In genomic region chr1:171644805-171645483, GRCh38 we compare ENCODE assay signal across 8 cellular contexts. TPM values are rescaled to one million over a fixed set of nuclear protein-coding genes. Genes with fewer than 3 reads are reported as not detected.
DNase-seq lines count a peak whose midpoint lies in the region; ATAC-seq and TF ChIP-seq lines count a peak whose summit lies in the region.

No MANE protein-coding gene starts in this region.

- no peak overlapping the region for H2BK5ac ChIP-seq in trophoblast cell (ENCODE audit: low read depth, low read length, poor library complexity)

- H3K4me1 Mint-ChIP-seq in CD8-positive, alpha-beta memory T cell, result peaks cover 6 to 10% (median 10%) of the 10 kb centered on the region in 3 donors
- peaks cover 4% of the 10 kb centered on the region for H3K4me1 Mint-ChIP-seq in activated naive CD4-positive, alpha-beta T cell treated with anti-CD3 and anti-CD28 coated beads for 36 hours (ENCODE audit: low read depth)

- H3K14ac ChIP-seq in trophoblast cell (ENCODE audit: low read length), result no peak overlapping the region

- H3K23ac ChIP-seq in trophoblast cell (ENCODE audit: low read length), result no peak overlapping the region

- no peak overlapping the region for H4K12ac ChIP-seq in trophoblast cell (ENCODE audit: low read depth, low read length)

- H4K91ac ChIP-seq in trophoblast cell (ENCODE audit: low read depth, low read length), result no peak overlapping the region

- H3K27me3 ChIP-seq in CD8-positive, alpha-beta memory T cell (ENCODE audit: insufficient read depth, low read length, poor library complexity, severe bottlenecking), result no peaks in the 10 kb centered on the region
- H3K27me3 ChIP-seq in trophoblast cell (ENCODE audit: insufficient read depth, low read length) (no peaks in the 10 kb centered on the region), tibial nerve (no peaks in the 10 kb centered on the region)

- TF ChIP-seq POLR2A in NB4 (IDR thresholded peaks at IDR 0.05; ENCODE audit: extremely low read depth, insufficient read length) (no peak), tibial nerve (IDR thresholded peaks at IDR 0.05) (no peak)

- H3K79me2 ChIP-seq in trophoblast cell (ENCODE audit: control insufficient read depth, insufficient read depth, low read length, poor library complexity), result no peaks in the 10 kb centered on the region

- CTCF ChIA-PET in CD8-positive, alpha-beta memory T cell (lab: Charles Lee), result interaction anchor here (0.8 to 3.5 kb wide), 10 partner anchors 8 to 341 kb away, joined by 3 to 22 read pairs (median 5); no protein-coding TSS in a partner anchor
- CTCF ChIA-PET in activated naive CD4-positive, alpha-beta T cell treated with anti-CD3 and anti-CD28 coated beads for 36 hours (lab: Charles Lee), result interaction anchor here (0.6 to 3.8 kb wide), 42 partner anchors 8 to 875 kb away, joined by 3 to 41 read pairs (median 4); partner anchors contain the start of gene VAMP4

- no peaks in the 10 kb centered on the region for H3K9me3 Mint-ChIP-seq in CD8-positive, alpha-beta memory T cell
- H3K9me3 Mint-ChIP-seq in activated naive CD4-positive, alpha-beta T cell treated with anti-CD3 and anti-CD28 coated beads for 36 hours, result no peaks in the 10 kb centered on the region

- H2BK120ac ChIP-seq in trophoblast cell (ENCODE audit: insufficient read depth, low read length, poor library complexity), result no peak overlapping the region

- H3K4ac ChIP-seq in trophoblast cell (ENCODE audit: low read depth, low read length), result no peak overlapping the region

- H3K27ac ChIP-seq in CD8-positive, alpha-beta memory T cell (ENCODE audit: low read depth, low read length), result no peak overlapping the region
- H3K27ac ChIP-seq in trophoblast cell (ENCODE audit: low read depth, low read length) (no peak overlapping the region), tibial nerve (peak overlapping the region in 2 of 4 donors; percentile 38 to 52)

- H3K4me3 Mint-ChIP-seq in CD8-positive, alpha-beta memory T cell, result peak overlapping the region in 2 of 7 donors; percentile 20 to 30
- H3K4me3 Mint-ChIP-seq in activated naive CD4-positive, alpha-beta T cell treated with anti-CD3 and anti-CD28 coated beads for 36 hours, result no peak overlapping the region

- POLR2A ChIA-PET in CD8-positive, alpha-beta memory T cell (lab: Charles Lee), result interaction anchor here (0.6 kb wide), 1 partner anchor 68 kb away, joined by 3 read pairs; no protein-coding TSS in a partner anchor

- H3K4me3 ChIP-seq in CD8-positive, alpha-beta memory T cell (ENCODE audit: low read length), result no peak overlapping the region
- H3K4me3 ChIP-seq in NB4 (ENCODE audit: low read depth, low read length), result no peak overlapping the region
- no peak overlapping the region for H3K4me3 ChIP-seq in trophoblast cell (ENCODE audit: low read depth, low read length)
- H3K4me3 ChIP-seq in tibial nerve, result no peak overlapping the region

- no peak overlapping the region for H2BK12ac ChIP-seq in trophoblast cell (ENCODE audit: low read length)

- H4K8ac ChIP-seq in trophoblast cell (ENCODE audit: low read depth, low read length), result no peak overlapping the region

- H3K4me1 ChIP-seq in CD8-positive, alpha-beta memory T cell (ENCODE audit: insufficient read depth, low read length), result no peaks in the 10 kb centered on the region
- H3K4me1 ChIP-seq in trophoblast cell (ENCODE audit: control insufficient read depth in 1 of 2, insufficient read depth in 2 of 2, low read length in 2 of 2) (no peaks in the 10 kb centered on the region), tibial nerve (peaks cover 0 to 16% (median 5%) of the 10 kb centered on the region in 4 donors)

- no peak overlapping the region for H3K18ac ChIP-seq in trophoblast cell (ENCODE audit: low read length)

- DNase-seq in CD8-positive, alpha-beta memory T cell, result peak; percentile 12 to 62 (median 38)
- DNase-seq in NB4 (ENCODE audit: low read depth), result peak; percentile 84
- DNase-seq in SK-MEL-5 (ENCODE audit: low read depth, low spot score), result peak; percentile 95
- peak; percentile 87 for DNase-seq in activated naive CD4-positive, alpha-beta T cell treated with anti-CD3 and anti-CD28 coated beads for 36 hours
- peak; percentile 33 to 86 (median 68) for DNase-seq in head of caudate nucleus
- DNase-seq in trophoblast cell, result peak; percentile 84 to 96
- peak; percentile 67 to 90 for DNase-seq in tibial nerve (ENCODE audit: low spot score in 2 of 2)

- H2AFZ ChIP-seq in trophoblast cell (ENCODE audit: insufficient read depth, low read length, poor library complexity), result peak overlapping the region; percentile 13

- WGBS in trophoblast cell (ENCODE audit: extremely low coverage, insufficient coverage, insufficient read length), result no CpG with 5 or more reads among the region's 15 CpGs
- WGBS in tibial nerve, 2 donors, result 13% methylated on average over 15 of the region's 15 CpGs

- no peaks in the 10 kb centered on the region for H3K36me3 Mint-ChIP-seq in CD8-positive, alpha-beta memory T cell
- no peaks in the 10 kb centered on the region for H3K36me3 Mint-ChIP-seq in activated naive CD4-positive, alpha-beta T cell treated with anti-CD3 and anti-CD28 coated beads for 36 hours (ENCODE audit: low read depth)

- H3K36me3 ChIP-seq in CD8-positive, alpha-beta memory T cell (ENCODE audit: insufficient read depth, low read length), result no peaks in the 10 kb centered on the region
- H3K36me3 ChIP-seq in trophoblast cell (ENCODE audit: control insufficient read depth in 1 of 2, insufficient read depth in 2 of 2, low read length in 2 of 2), result no peaks in the 10 kb centered on the region
- H3K36me3 ChIP-seq in tibial nerve, result no peaks in the 10 kb centered on the region

- H3K9ac ChIP-seq in trophoblast cell (ENCODE audit: low read length), result no peak overlapping the region

- ATAC-seq in GM21619 (IDR thresholded peaks at IDR 0.05; ENCODE audit: unreplicated experiment), result peak; percentile 45

- H3K9me3 ChIP-seq in CD8-positive, alpha-beta memory T cell (ENCODE audit: low read length), result no peaks in the 10 kb centered on the region
- H3K9me3 ChIP-seq in trophoblast cell (ENCODE audit: insufficient read depth, low read depth, low read length), result no peaks in the 10 kb centered on the region
- H3K9me3 ChIP-seq in tibial nerve, result no peaks in the 10 kb centered on the region

- intact Hi-C loops in activated naive CD4-positive, alpha-beta T cell treated with anti-CD3 and anti-CD28 coated beads for 36 hours (cut with micrococcal nuclease), result loop anchor here (1.0 to 5.0 kb wide), 6 partner anchors 96 to 782 kb away; partner anchors contain the start of genes DNM3 and PRRC2C
- intact Hi-C loops in head of caudate nucleus (cut with DNase I), result no loop called here

- H3K27me3 Mint-ChIP-seq in CD8-positive, alpha-beta memory T cell, result peaks cover 4 to 5% of the 10 kb centered on the region in 2 donors
- H3K27me3 Mint-ChIP-seq in activated naive CD4-positive, alpha-beta T cell treated with anti-CD3 and anti-CD28 coated beads for 36 hours (ENCODE audit: low read depth), result no peaks in the 10 kb centered on the region

- in situ Hi-C loops in SK-MEL-5 (cut with HindIII; ENCODE audit: low pct_unique_long_range_greater_than_20kb, low sequenced_read_pairs), result no loop called here

- peak in 1 of 2 donors; percentile 36 for TF ChIP-seq EP300 in tibial nerve (IDR thresholded peaks at IDR 0.05)

- TF ChIP-seq CTCF in NB4 (IDR thresholded peaks at IDR 0.05; ENCODE audit: low read depth, low read length) (peak; percentile 89), tibial nerve (IDR thresholded peaks at IDR 0.05) (peak; percentile 65 to 83 (median 75))

- H3K4me2 ChIP-seq in trophoblast cell (ENCODE audit: low read length), result no peak overlapping the region

- no peaks in the 10 kb centered on the region for H3K79me1 ChIP-seq in trophoblast cell (ENCODE audit: low read length)

- no peak overlapping the region for H2AK5ac ChIP-seq in trophoblast cell (ENCODE audit: low read length)

- H3K27ac Mint-ChIP-seq in CD8-positive, alpha-beta memory T cell, result peak overlapping the region in 1 of 8 donors; percentile 27
- H3K27ac Mint-ChIP-seq in activated naive CD4-positive, alpha-beta T cell treated with anti-CD3 and anti-CD28 coated beads for 36 hours, result no peak overlapping the region

RNA-seq across cellular contexts. Expression of gene MYOC, which starts 7.5 kb away (rescaled TPM):
- not detected for total RNA-seq in CD8-positive, alpha-beta memory T cell
- polyA plus RNA-seq in CD8-positive, alpha-beta memory T cell, result not detected
- total RNA-seq in SK-MEL-5 (2014; rRNA removed; shearing (Covaris generic)), result not detected in 2 replicates
- not detected in 2 replicates for polyA plus RNA-seq in SK-MEL-5 (2015; cell fraction: cytosol; rRNA removed)
- polyA plus RNA-seq in SK-MEL-5 (2015; cell fraction: nucleus; rRNA removed), result not detected in 2 replicates
- not detected for total RNA-seq in activated naive CD4-positive, alpha-beta T cell treated with anti-CD3 and anti-CD28 coated beads for 36 hours
- polyA plus RNA-seq in trophoblast cell (2013), result not detected in 2 replicates
- 100 to 1,000 TPM in 3 of 4 donors, 10 to 100 TPM in 1; 52.8 to 403 (median 136) TPM for total RNA-seq in tibial nerve

RNA-seq across cellular contexts. Expression of gene MYOCOS, which starts 22.9 kb away (rescaled TPM):
- total RNA-seq in CD8-positive, alpha-beta memory T cell, result not detected
- not detected for polyA plus RNA-seq in CD8-positive, alpha-beta memory T cell
- total RNA-seq in SK-MEL-5 (2014; rRNA removed; shearing (Covaris generic)), result not detected in 2 replicates
- not detected in 2 replicates for polyA plus RNA-seq in SK-MEL-5 (2015; cell fraction: cytosol; rRNA removed)
- polyA plus RNA-seq in SK-MEL-5 (2015; cell fraction: nucleus; rRNA removed), result not detected in 2 replicates
- total RNA-seq in activated naive CD4-positive, alpha-beta T cell treated with anti-CD3 and anti-CD28 coated beads for 36 hours, result not detected
- 0.04 and 0.10 TPM in 2 replicates for polyA plus RNA-seq in trophoblast cell (2013)
- not detected for total RNA-seq in tibial nerve

Comparison
In these comparisons a context has a peak if more than half of its experiments do, and no peak if none do; other contexts are left out.
1. DNase-seq: peak in every context shown above with its lines; median percentile 95 in SK-MEL-5; 90 in trophoblast cell; 87 in activated naive CD4-positive, alpha-beta T cell treated with anti-CD3 and anti-CD28 coated beads for 36 hours; 84 in NB4; 78 in tibial nerve; 68 in head of caudate nucleus; 38 in CD8-positive, alpha-beta memory T cell.
2. RNA of gene MYOC, which starts 7.5 kb away (total RNA-seq): 52.8 to 403 TPM in tibial nerve; not detected in CD8-positive, alpha-beta memory T cell, not detected in SK-MEL-5 and not detected in activated naive CD4-positive, alpha-beta T cell treated with anti-CD3 and anti-CD28 coated beads for 36 hours; every median in the first group is over 10 times any median in the second.